Comparison of ENCODE assay signal across 8 cellular contexts in the genomic region with DNA sequence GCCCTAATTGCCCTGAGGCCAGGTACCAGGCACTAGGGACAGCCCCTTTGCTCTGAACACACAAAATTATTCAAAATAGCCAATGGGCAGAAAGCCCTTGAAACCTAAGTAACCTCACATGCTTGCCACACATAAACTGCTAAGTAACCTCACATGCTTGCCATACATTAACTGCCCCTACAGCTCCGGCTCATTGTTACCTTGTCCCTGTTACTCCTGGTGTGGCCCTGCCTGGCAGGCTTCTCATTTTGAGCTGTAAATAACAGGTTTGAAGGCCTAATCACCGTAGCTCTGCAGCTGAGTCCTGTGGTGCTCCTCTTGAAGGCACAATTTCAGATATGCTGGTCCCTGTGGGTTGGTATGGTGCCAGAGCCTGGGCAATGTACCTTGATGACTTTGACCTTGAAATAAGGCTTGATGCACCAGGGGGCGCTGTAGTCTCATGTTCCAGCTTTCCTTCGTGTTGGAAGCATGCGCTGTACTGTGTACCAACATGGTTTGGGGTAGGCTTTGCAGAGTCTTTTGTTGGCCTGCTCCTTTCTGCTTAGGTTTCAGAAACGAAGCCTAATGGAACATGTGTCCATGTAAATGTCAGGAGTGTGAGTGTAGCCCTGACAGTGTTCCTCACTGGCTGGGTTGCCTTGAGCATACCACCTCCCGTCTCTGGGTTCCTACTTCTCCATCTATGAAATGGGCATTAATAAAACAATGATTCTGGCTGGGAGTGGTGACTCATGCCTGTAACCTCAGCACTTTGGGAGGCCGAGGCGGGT. TPM values are rescaled to one million over a fixed set of nuclear protein-coding genes. Genes with fewer than 3 reads are reported as not detected.
DNase-seq lines count a peak whose midpoint lies in the region; ATAC-seq and TF ChIP-seq lines count a peak whose summit lies in the region.

No MANE protein-coding gene starts in this region.

- H3K4me1 Mint-ChIP-seq in endothelial cell (ENCODE audit: unreplicated experiment) = no peaks in the 10 kb centered on the region
- H3K4me1 Mint-ChIP-seq in naive thymus-derived CD8-positive, alpha-beta T cell = peaks cover 5 to 15% (median 9%) of the 10 kb centered on the region in 4 donors
- H3K4me1 Mint-ChIP-seq in stimulated activated memory B cell treated with anti-CD40 and anti-IgM and Interleukin-4, amounts not matched to agents 10 μg/mL and 1 μg/mL and 100 μg/mL, for 72 hours = peaks cover 24% of the 10 kb centered on the region

- H3K27ac Mint-ChIP-seq in endothelial cell (ENCODE audit: unreplicated experiment) = no peak overlapping the region
- no peak overlapping the region for H3K27ac Mint-ChIP-seq in naive thymus-derived CD8-positive, alpha-beta T cell
- H3K27ac Mint-ChIP-seq in stimulated activated memory B cell treated with anti-CD40 and anti-IgM and Interleukin-4, amounts not matched to agents 10 μg/mL and 1 μg/mL and 100 μg/mL, for 72 hours = peak overlapping the region; percentile 61

- ATAC-seq in GM19397 (IDR thresholded peaks at IDR 0.05; ENCODE audit: unreplicated experiment) (peak; percentile 80), HG03571 (IDR thresholded peaks at IDR 0.05; ENCODE audit: unreplicated experiment) (peak; percentile 88)
- peak; percentile 85 to 95 for ATAC-seq in naive thymus-derived CD8-positive, alpha-beta T cell
- peak; percentile 91 for ATAC-seq in stimulated activated memory B cell treated with anti-CD40 and anti-IgM and Interleukin-4, amounts not matched to agents 10 μg/mL and 1 μg/mL and 100 μg/mL, for 72 hours

- no peak overlapping the region for H3K4me3 Mint-ChIP-seq in endothelial cell (ENCODE audit: unreplicated experiment)
- H3K4me3 Mint-ChIP-seq in naive thymus-derived CD8-positive, alpha-beta T cell = no peak overlapping the region
- no peak overlapping the region for H3K4me3 Mint-ChIP-seq in stimulated activated memory B cell treated with anti-CD40 and anti-IgM and Interleukin-4, amounts not matched to agents 10 μg/mL and 1 μg/mL and 100 μg/mL, for 72 hours

- peak; percentile 86 for TF ChIP-seq CTCF in endothelial cell (IDR thresholded peaks at IDR 0.05; ENCODE audit: unreplicated experiment)

- no peaks in the 10 kb centered on the region for H3K36me3 Mint-ChIP-seq in endothelial cell (ENCODE audit: low read depth, unreplicated experiment)
- no peaks in the 10 kb centered on the region for H3K36me3 Mint-ChIP-seq in naive thymus-derived CD8-positive, alpha-beta T cell
- no peaks in the 10 kb centered on the region for H3K36me3 Mint-ChIP-seq in stimulated activated memory B cell treated with anti-CD40 and anti-IgM and Interleukin-4, amounts not matched to agents 10 μg/mL and 1 μg/mL and 100 μg/mL, for 72 hours

- no peaks in the 10 kb centered on the region for H3K9me3 Mint-ChIP-seq in endothelial cell (ENCODE audit: unreplicated experiment)
- H3K9me3 Mint-ChIP-seq in naive thymus-derived CD8-positive, alpha-beta T cell = no peaks in the 10 kb centered on the region
- no peaks in the 10 kb centered on the region for H3K9me3 Mint-ChIP-seq in stimulated activated memory B cell treated with anti-CD40 and anti-IgM and Interleukin-4, amounts not matched to agents 10 μg/mL and 1 μg/mL and 100 μg/mL, for 72 hours

- peaks cover 2% of the 10 kb centered on the region for H3K27me3 Mint-ChIP-seq in endothelial cell (ENCODE audit: unreplicated experiment)
- H3K27me3 Mint-ChIP-seq in naive thymus-derived CD8-positive, alpha-beta T cell = no peaks in the 10 kb centered on the region
- H3K27me3 Mint-ChIP-seq in stimulated activated memory B cell treated with anti-CD40 and anti-IgM and Interleukin-4, amounts not matched to agents 10 μg/mL and 1 μg/mL and 100 μg/mL, for 72 hours = no peaks in the 10 kb centered on the region

- POLR2A ChIA-PET in naive thymus-derived CD8-positive, alpha-beta T cell (lab: Charles Lee) = interaction anchor here (1.4 to 1.6 kb wide), 2 partner anchors 101 to 127 kb away, joined by 5 read pairs; no protein-coding TSS in a partner anchor

- DNase-seq in CMK (ENCODE audit: low read depth) = peak; percentile 76
- peak; percentile 8 for DNase-seq in NK-92 (lab: John Stamatoyannopoulos, UW; ENCODE audit: unreplicated experiment)
- DNase-seq in activated CD8-positive, alpha-beta memory T cell treated with anti-CD3 and anti-CD28 coated beads for 1 hour (ENCODE audit: extremely low read depth in 1 of 2, low read depth in 1 of 2) = peak; percentile 83 to 89
- DNase-seq in endothelial cell (ENCODE audit: low spot score) = peak; percentile 86
- DNase-seq in naive thymus-derived CD8-positive, alpha-beta T cell = peak; percentile 70 to 91 (median 84)

RNA-seq across cellular contexts. Expression of gene CCR4, which starts 3.8 kb away (rescaled TPM):
- total RNA-seq in endothelial cell (ENCODE audit: unreplicated experiment) = 0.08 TPM
- total RNA-seq in naive thymus-derived CD8-positive, alpha-beta T cell = under 1 TPM; 0.16 to 0.23 TPM
- polyA plus RNA-seq in naive thymus-derived CD8-positive, alpha-beta T cell = under 1 TPM in 2 of 3 donors, not detected in 1; 0.09 TPM

Comparison
In these comparisons a context has a peak if more than half of its experiments do, and no peak if none do; other contexts are left out.
1. Peak in every context shown above with its lines: DNase-seq and ATAC-seq.
2. DNase-seq: peak in every context shown above with its lines; median percentile 86 in activated CD8-positive, alpha-beta memory T cell treated with anti-CD3 and anti-CD28 coated beads for 1 hour; 86 in endothelial cell; 84 in naive thymus-derived CD8-positive, alpha-beta T cell; 76 in CMK; 8 in NK-92.